ENCODE assay signal across 8 cellular contexts in the genomic region with DNA sequence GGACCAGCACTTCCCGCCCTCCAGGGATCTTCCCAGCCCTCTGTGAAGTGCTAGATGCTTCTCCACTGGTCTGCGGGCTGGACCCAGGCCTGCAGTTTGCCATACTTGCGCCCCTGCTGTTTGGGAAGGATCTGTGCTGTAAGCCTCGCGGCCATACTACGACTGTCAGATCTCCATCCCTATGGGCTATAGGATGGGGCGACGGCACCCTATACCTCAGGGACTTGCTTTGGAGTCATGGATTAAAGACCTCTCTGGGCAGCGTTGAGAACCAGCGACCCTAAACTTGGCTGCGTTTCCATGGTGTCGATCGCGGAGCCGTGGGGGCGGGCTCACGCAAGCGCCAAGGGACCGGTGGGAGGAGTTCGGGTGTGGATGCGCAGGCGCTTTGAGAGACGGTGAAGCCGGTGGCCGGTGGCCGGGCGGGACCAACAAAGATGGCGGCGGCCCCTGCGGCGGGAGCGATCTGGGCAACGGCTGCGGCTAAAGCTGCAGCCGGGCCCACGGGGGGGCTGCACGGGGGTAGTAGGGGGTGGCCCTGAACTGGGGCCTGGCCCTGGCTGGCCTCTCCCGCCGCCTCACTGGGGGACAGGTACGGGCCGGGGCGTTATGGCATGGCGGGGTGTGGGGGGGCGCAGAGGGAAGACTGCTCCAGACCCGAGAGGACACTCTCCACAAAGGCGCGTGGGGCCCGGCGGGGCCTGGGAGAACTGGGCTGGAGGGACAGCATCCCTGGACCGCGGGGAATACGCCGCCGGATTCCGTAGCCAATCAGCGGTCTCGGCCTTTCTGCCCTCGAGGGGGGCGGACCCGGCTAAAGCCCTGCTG. TPM values are rescaled to one million over a fixed set of nuclear protein-coding genes. Genes with fewer than 3 reads are reported as not detected.
DNase-seq lines count a peak whose midpoint lies in the region; ATAC-seq lines count a peak whose summit lies in the region.

A gene with protein sequence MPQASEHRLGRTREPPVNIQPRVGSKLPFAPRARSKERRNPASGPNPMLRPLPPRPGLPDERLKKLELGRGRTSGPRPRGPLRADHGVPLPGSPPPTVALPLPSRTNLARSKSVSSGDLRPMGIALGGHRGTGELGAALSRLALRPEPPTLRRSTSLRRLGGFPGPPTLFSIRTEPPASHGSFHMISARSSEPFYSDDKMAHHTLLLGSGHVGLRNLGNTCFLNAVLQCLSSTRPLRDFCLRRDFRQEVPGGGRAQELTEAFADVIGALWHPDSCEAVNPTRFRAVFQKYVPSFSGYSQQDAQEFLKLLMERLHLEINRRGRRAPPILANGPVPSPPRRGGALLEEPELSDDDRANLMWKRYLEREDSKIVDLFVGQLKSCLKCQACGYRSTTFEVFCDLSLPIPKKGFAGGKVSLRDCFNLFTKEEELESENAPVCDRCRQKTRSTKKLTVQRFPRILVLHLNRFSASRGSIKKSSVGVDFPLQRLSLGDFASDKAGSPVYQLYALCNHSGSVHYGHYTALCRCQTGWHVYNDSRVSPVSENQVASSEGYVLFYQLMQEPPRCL (plus strand): TSS at position 414 of the 828 bp plus-strand sequence. CDS start 1,141 bp downstream, outside the sequence.

- H3K4ac ChIP-seq in mesenchymal stem cell (ENCODE audit: low read depth in 1 of 2, low read length in 2 of 2): peak within 1 kb of the TSS; percentile 57 to 83

- H3K27ac ChIP-seq in effector memory CD4-positive, alpha-beta T cell (ENCODE audit: insufficient read depth, low read length, poor library complexity, severe bottlenecking): peak within 1 kb of the TSS; percentile 86
- H3K27ac ChIP-seq in mesenchymal stem cell (ENCODE audit: low read length, poor library complexity, severe bottlenecking): peak within 1 kb of the TSS; percentile 45

- no peaks in the 10 kb centered on the region for H3K27me3 ChIP-seq in effector memory CD4-positive, alpha-beta T cell (replicated peaks; ENCODE audit: control insufficient read depth, insufficient read depth, low read length, poor library complexity, severe bottlenecking)
- H3K27me3 ChIP-seq in mesenchymal stem cell (ENCODE audit: control insufficient read depth in 1 of 2, insufficient read depth in 1 of 2, low read length in 2 of 2): no peaks in the 10 kb centered on the region

- DNase-seq in COLO829 (ENCODE audit: low spot score) (peak; percentile 99), HUDEP-2 (lab: John Stamatoyannopoulos, UW; ENCODE audit: unreplicated experiment in 76 of 76) (peak in 75 of 76 experiments; percentile 17 to 90 (median 80)), NOMO-1 treated with dmso at 0.1 percent for 144 hours (lab: John Stamatoyannopoulos, UW; ENCODE audit: unreplicated experiment) (peak; percentile 84), mesenchymal stem cell (peak; percentile 92)
- peak; percentile 87 for DNase-seq in activated CD8-positive, alpha-beta memory T cell treated with anti-CD3 and anti-CD28 coated beads for 4 hours (ENCODE audit: low read depth in 2 of 2)
- peak; percentile 83 to 88 (median 83) for DNase-seq in effector memory CD4-positive, alpha-beta T cell
- DNase-seq in stimulated activated CD8-positive, alpha-beta memory T cell treated with anti-CD3 and anti-CD28 coated beads, Interleukin-12 subunit alpha, Interleukin-12 subunit beta, amount 100 ng/mL, for 4 hours (ENCODE audit: low read depth): peak; percentile 88

- peak within 1 kb of the TSS; percentile 74 for H2BK120ac ChIP-seq in mesenchymal stem cell (ENCODE audit: low read depth, low read length)

- ATAC-seq in GM21367 (IDR thresholded peaks at IDR 0.05; ENCODE audit: unreplicated experiment): peak; percentile 73

- no peak within 1 kb of the TSS for H2BK5ac ChIP-seq in mesenchymal stem cell (ENCODE audit: low read depth, low read length, poor library complexity, severe bottlenecking)

- H3K79me1 ChIP-seq in mesenchymal stem cell (replicated peaks; ENCODE audit: low read length, poor library complexity, severe bottlenecking): peaks cover 44% of the 10 kb centered on the region

- H2BK12ac ChIP-seq in mesenchymal stem cell (ENCODE audit: low read length in 2 of 2): no peak within 1 kb of the TSS

- H3K36me3 ChIP-seq in effector memory CD4-positive, alpha-beta T cell (ENCODE audit: control insufficient read depth, insufficient read depth, low read length): peaks cover 6% of the 10 kb centered on the region
- peaks cover 43 to 55% of the 10 kb centered on the region in 2 experiments for H3K36me3 ChIP-seq in mesenchymal stem cell (ENCODE audit: control insufficient read depth in 1 of 2, insufficient read depth in 2 of 2, low read depth in 1 of 2, low read length in 2 of 2)

- WGBS in mesenchymal stem cell: 2% methylated on average over 59 of the region's 60 CpGs

- peak within 1 kb of the TSS; percentile 97 for H4K91ac ChIP-seq in mesenchymal stem cell (ENCODE audit: low read length)

- H3K4me1 ChIP-seq in effector memory CD4-positive, alpha-beta T cell (ENCODE audit: control insufficient read depth, insufficient read depth, low read length, poor library complexity, severe bottlenecking): peaks cover 17% of the 10 kb centered on the region
- H3K4me1 ChIP-seq in mesenchymal stem cell (ENCODE audit: control insufficient read depth, insufficient read depth, low read depth, low read length): peaks cover 23% of the 10 kb centered on the region

- peak within 1 kb of the TSS in 1 of 2 experiments; percentile 40 for H3K23ac ChIP-seq in mesenchymal stem cell (ENCODE audit: low read length in 2 of 2)

- peak within 1 kb of the TSS; percentile 86 for H2BK15ac ChIP-seq in mesenchymal stem cell (ENCODE audit: low read depth, poor library complexity, severe bottlenecking)

- H3K18ac ChIP-seq in mesenchymal stem cell (ENCODE audit: low read depth in 1 of 2, low read length in 2 of 2): peak within 1 kb of the TSS; percentile 63 to 93

- H3K4me3 ChIP-seq in effector memory CD4-positive, alpha-beta T cell (ENCODE audit: insufficient read depth, low read depth, low read length, poor library complexity, severe bottlenecking): peak within 1 kb of the TSS; percentile 90
- H3K4me3 ChIP-seq in mesenchymal stem cell (ENCODE audit: insufficient read depth in 1 of 2, low read depth in 1 of 2, low read length in 2 of 2): peak within 1 kb of the TSS; percentile 84 to 92

- H3K4me2 ChIP-seq in mesenchymal stem cell (ENCODE audit: low read length, poor library complexity, severe bottlenecking): peak within 1 kb of the TSS; percentile 83

- H4K8ac ChIP-seq in mesenchymal stem cell (ENCODE audit: low read length): peak within 1 kb of the TSS; percentile 96

- H3K9me3 ChIP-seq in effector memory CD4-positive, alpha-beta T cell (ENCODE audit: control insufficient read depth, low read length): no peaks in the 10 kb centered on the region
- H3K9me3 ChIP-seq in mesenchymal stem cell (ENCODE audit: control insufficient read depth, low read length): no peaks in the 10 kb centered on the region

- peak within 1 kb of the TSS; percentile 8 for H2AK5ac ChIP-seq in mesenchymal stem cell (ENCODE audit: low read length, severe bottlenecking)

- H2AFZ ChIP-seq in mesenchymal stem cell (ENCODE audit: low read depth, low read length): peak within 1 kb of the TSS; percentile 64

- peak within 1 kb of the TSS; percentile 35 to 87 for H3K14ac ChIP-seq in mesenchymal stem cell (ENCODE audit: low read length in 2 of 2)

- H3K9ac ChIP-seq in mesenchymal stem cell (ENCODE audit: low read length): peak within 1 kb of the TSS; percentile 91

RNA-seq across cellular contexts. Expression of the gene that starts here (rescaled TPM):
- polyA plus RNA-seq in mesenchymal stem cell (2013, experiment 1 of 2): 13.9 TPM
- polyA plus RNA-seq in mesenchymal stem cell (2013, experiment 2 of 2): 14.1 TPM

Comparison
In these comparisons a context has a peak if more than half of its experiments do, and no peak if none do; other contexts are left out.
1. Peak in every context shown above with its lines: DNase-seq, ATAC-seq, H3K4me3 ChIP-seq and H3K27ac ChIP-seq.